ENCODE assay signal across 1 cellular context in the genomic region with DNA sequence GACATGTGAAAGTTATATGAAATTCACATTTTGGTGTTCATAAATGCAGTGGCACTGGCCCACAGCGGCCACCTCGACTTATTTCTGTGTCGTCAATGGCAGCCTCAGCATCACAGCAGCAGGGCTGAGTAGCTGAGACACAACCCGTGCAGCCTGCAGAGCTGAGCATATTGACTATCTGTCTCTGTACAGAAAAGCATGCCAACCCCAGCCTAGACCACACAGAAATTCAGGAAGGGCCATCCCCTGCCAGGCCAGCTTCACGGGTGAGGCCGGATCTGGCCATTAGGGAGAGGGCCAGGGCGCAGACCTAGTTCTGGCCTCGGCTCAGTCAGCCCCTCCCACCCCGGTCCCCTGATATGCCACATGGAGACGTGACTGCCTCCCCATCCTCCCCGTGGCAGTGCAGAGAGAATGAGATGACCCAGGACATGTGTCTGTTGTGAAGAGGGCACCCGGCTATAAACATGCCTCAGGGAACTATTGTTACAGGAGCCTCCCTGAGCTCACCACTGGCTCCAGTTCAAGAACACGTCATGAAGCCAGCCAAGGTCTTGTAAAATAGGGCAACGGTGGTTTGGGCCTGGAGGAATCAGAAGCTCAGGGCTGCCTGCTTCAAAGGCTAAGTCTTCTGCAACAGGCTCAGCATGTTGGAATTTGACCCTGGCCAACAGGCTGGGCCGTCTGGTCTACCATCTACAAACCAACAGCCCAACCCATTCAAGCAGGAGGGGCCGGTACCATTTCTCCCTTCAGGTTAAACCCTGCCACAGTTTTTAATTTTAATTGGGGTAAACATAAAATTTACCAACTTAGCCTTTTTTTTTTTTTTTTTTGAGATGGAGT.
A peak's percentile ranks its signal among the peaks of the same experiment; 100 is the strongest.
TF ChIP-seq lines count a peak whose summit lies in the region.

No MANE protein-coding gene starts in this region.

TF ChIP-seq in HEK293, 187 proteins besides CTCF, POLR2A, EP300 and RAD21 (continued from another document):
- TF ChIP-seq, protein P1, sequence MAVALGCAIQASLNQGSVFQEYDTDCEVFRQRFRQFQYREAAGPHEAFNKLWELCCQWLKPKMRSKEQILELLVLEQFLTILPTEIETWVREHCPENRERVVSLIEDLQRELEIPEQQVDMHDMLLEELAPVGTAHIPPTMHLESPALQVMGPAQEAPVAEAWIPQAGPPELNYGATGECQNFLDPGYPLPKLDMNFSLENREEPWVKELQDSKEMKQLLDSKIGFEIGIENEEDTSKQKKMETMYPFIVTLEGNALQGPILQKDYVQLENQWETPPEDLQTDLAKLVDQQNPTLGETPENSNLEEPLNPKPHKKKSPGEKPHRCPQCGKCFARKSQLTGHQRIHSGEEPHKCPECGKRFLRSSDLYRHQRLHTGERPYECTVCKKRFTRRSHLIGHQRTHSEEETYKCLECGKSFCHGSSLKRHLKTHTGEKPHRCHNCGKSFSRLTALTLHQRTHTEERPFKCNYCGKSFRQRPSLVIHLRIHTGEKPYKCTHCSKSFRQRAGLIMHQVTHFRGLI (tag by site-specific recombination; IDR thresholded peaks at IDR 0.05): peak; percentile 99
- TF ChIP-seq ZSCAN16 (tag by site-specific recombination; IDR thresholded peaks at IDR 0.05): peak; percentile 100
- TF ChIP-seq, protein P2, sequence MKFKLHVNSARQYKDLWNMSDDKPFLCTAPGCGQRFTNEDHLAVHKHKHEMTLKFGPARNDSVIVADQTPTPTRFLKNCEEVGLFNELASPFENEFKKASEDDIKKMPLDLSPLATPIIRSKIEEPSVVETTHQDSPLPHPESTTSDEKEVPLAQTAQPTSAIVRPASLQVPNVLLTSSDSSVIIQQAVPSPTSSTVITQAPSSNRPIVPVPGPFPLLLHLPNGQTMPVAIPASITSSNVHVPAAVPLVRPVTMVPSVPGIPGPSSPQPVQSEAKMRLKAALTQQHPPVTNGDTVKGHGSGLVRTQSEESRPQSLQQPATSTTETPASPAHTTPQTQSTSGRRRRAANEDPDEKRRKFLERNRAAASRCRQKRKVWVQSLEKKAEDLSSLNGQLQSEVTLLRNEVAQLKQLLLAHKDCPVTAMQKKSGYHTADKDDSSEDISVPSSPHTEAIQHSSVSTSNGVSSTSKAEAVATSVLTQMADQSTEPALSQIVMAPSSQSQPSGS (tag by site-specific recombination; IDR thresholded peaks at IDR 0.05; ENCODE audit: low read depth): peak; percentile 86
- peak; percentile 99 for TF ChIP-seq SCRT2 (tag by site-specific recombination; IDR thresholded peaks at IDR 0.05)
- no peak for TF ChIP-seq ZNF169 (tag by site-specific recombination; IDR thresholded peaks at IDR 0.05)
- TF ChIP-seq, protein P3, sequence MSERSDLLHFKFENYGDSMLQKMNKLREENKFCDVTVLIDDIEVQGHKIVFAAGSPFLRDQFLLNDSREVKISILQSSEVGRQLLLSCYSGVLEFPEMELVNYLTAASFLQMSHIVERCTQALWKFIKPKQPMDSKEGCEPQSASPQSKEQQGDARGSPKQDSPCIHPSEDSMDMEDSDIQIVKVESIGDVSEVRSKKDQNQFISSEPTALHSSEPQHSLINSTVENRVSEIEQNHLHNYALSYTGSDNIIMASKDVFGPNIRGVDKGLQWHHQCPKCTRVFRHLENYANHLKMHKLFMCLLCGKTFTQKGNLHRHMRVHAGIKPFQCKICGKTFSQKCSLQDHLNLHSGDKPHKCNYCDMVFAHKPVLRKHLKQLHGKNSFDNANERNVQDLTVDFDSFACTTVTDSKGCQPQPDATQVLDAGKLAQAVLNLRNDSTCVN (tag by site-specific recombination; optimal IDR thresholded peaks at IDR 0.05): no peak
- no peak; the same call in 1 of the 2 replicates for TF ChIP-seq ZNF391 (tag by site-specific recombination; IDR thresholded peaks at IDR 0.05; ENCODE audit: borderline replicate concordance, low read depth)
- TF ChIP-seq, protein P4, sequence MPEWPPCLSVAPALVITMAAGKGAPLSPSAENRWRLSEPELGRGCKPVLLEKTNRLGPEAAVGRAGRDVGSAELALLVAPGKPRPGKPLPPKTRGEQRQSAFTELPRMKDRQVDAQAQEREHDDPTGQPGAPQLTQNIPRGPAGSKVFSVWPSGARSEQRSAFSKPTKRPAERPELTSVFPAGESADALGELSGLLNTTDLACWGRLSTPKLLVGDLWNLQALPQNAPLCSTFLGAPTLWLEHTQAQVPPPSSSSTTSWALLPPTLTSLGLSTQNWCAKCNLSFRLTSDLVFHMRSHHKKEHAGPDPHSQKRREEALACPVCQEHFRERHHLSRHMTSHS (tag by site-specific recombination; IDR thresholded peaks at IDR 0.05): no peak
- peak; percentile 88 for TF ChIP-seq ZNF24 (tag by site-specific recombination; IDR thresholded peaks at IDR 0.05)
- no peak for TF ChIP-seq ZBTB7A (tag by site-specific recombination; IDR thresholded peaks at IDR 0.05; ENCODE audit: low read depth)
- peak; percentile 81 for TF ChIP-seq ZBTB21 (tag by site-specific recombination; IDR thresholded peaks at IDR 0.05)
- no peak for TF ChIP-seq ZNF549 (tag by site-specific recombination; IDR thresholded peaks at IDR 0.05)
- peak; percentile 71; the same call in 1 of the 2 replicates for TF ChIP-seq IKZF3 (tag by site-specific recombination; IDR thresholded peaks at IDR 0.05)
- TF ChIP-seq SP2 (tag by site-specific recombination; IDR thresholded peaks at IDR 0.05): peak; percentile 18; the same call in 1 of the 2 replicates
- TF ChIP-seq GLIS2 (tag by site-specific recombination; IDR thresholded peaks at IDR 0.05): peak; percentile 70
- peak; percentile 94 for TF ChIP-seq ZEB2 (tag by site-specific recombination; IDR thresholded peaks at IDR 0.05)
- no peak; the same call in 1 of the 2 replicates for TF ChIP-seq ZNF610 (tag by site-specific recombination; IDR thresholded peaks at IDR 0.05; ENCODE audit: borderline replicate concordance)
- TF ChIP-seq ZNF561 (tag by site-specific recombination; IDR thresholded peaks at IDR 0.05; ENCODE audit: borderline replicate concordance): peak; percentile 94
- TF ChIP-seq ZNF433 (tag by site-specific recombination; IDR thresholded peaks at IDR 0.05; ENCODE audit: low read depth): no peak
- no peak for TF ChIP-seq ZNF146 (tag by site-specific recombination; IDR thresholded peaks at IDR 0.05)
- no peak for TF ChIP-seq ZNF214 (tag by site-specific recombination; IDR thresholded peaks at IDR 0.05; ENCODE audit: borderline replicate concordance)
- TF ChIP-seq KLF8 (tag by site-specific recombination; IDR thresholded peaks at IDR 0.05): peak; percentile 70
- no peak for TF ChIP-seq BCL11B (tag by site-specific recombination; IDR thresholded peaks at IDR 0.05; ENCODE audit: low read depth)
- TF ChIP-seq, protein P5, sequence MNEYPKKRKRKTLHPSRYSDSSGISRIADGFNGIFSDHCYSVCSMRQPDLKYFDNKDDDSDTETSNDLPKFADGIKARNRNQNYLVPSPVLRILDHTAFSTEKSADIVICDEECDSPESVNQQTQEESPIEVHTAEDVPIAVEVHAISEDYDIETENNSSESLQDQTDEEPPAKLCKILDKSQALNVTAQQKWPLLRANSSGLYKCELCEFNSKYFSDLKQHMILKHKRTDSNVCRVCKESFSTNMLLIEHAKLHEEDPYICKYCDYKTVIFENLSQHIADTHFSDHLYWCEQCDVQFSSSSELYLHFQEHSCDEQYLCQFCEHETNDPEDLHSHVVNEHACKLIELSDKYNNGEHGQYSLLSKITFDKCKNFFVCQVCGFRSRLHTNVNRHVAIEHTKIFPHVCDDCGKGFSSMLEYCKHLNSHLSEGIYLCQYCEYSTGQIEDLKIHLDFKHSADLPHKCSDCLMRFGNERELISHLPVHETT (tag by site-specific recombination; IDR thresholded peaks at IDR 0.05): 0 out of 2 replicates have a peak, but pooled peaks have one; percentile 68
- no peak for TF ChIP-seq ZNF157 (tag by site-specific recombination; IDR thresholded peaks at IDR 0.05)
- TF ChIP-seq, protein P6, sequence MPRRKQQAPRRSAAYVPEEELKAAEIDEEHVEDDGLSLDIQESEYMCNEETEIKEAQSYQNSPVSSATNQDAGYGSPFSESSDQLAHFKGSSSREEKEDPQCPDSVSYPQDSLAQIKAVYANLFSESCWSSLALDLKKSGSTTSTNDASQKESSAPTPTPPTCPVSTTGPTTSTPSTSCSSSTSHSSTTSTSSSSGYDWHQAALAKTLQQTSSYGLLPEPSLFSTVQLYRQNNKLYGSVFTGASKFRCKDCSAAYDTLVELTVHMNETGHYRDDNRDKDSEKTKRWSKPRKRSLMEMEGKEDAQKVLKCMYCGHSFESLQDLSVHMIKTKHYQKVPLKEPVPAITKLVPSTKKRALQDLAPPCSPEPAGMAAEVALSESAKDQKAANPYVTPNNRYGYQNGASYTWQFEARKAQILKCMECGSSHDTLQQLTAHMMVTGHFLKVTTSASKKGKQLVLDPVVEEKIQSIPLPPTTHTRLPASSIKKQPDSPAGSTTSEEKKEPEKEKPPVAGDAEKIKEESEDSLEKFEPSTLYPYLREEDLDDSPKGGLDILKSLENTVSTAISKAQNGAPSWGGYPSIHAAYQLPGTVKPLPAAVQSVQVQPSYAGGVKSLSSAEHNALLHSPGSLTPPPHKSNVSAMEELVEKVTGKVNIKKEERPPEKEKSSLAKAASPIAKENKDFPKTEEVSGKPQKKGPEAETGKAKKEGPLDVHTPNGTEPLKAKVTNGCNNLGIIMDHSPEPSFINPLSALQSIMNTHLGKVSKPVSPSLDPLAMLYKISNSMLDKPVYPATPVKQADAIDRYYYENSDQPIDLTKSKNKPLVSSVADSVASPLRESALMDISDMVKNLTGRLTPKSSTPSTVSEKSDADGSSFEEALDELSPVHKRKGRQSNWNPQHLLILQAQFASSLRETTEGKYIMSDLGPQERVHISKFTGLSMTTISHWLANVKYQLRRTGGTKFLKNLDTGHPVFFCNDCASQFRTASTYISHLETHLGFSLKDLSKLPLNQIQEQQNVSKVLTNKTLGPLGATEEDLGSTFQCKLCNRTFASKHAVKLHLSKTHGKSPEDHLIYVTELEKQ (tag by site-specific recombination; IDR thresholded peaks at IDR 0.05; ENCODE audit: borderline replicate concordance): peak; percentile 72; the same call in 1 of the 2 replicates
- no peak for TF ChIP-seq PRDM1 (tag by site-specific recombination; IDR thresholded peaks at IDR 0.05)
- TF ChIP-seq MZF1 (tag by site-specific recombination; IDR thresholded peaks at IDR 0.05; ENCODE audit: borderline replicate concordance): 0 out of 2 replicates have a peak, but pooled peaks have one; percentile 22
